20 cellular contexts compared by ENCODE assay signal in the genomic region with DNA sequence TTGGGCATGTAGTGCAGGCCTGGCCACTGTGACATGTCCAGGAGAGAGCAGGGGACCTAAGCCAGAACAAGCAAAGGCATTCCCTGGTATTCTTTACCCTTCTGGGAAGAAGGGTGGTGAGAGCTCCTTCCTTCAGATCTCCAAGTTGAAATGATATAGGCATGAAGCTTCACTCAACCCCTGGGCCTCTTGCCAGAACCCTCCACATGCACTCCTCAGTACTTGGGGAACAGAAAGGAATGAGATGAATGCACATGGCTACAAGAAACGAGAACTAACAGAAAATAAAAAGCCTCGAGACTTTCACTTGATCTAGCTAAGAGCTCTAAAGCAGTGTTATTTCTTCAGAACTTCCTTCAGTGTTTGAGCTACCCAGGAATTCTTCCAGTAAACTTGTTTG.
DNase-seq lines count a peak whose midpoint lies in the region; ATAC-seq and TF ChIP-seq lines count a peak whose summit lies in the region.
"Had no signal": no experiment of that assay in that cellular context is flagged by ENCODE, and none has a peak within 500 bp of the region (broad histone marks: within the 10 kb centered on the region; RNA-seq: fewer than 3 reads in every experiment).

No MANE protein-coding gene starts in this region.

- H3K4me3 ChIP-seq in lower lobe of right lung (no peak overlapping the region), upper lobe of right lung (no peak overlapping the region)
- H3K4me3 ChIP-seq: SJCRH30 had no signal

- no peaks in the 10 kb centered on the region for H3K4me1 Mint-ChIP-seq in WTC11
- H3K4me1 Mint-ChIP-seq: B cell; CD4-positive, CD25-positive, alpha-beta regulatory T cell had no signal

- no peaks in the 10 kb centered on the region for H3K9me3 ChIP-seq in lower lobe of right lung
- H3K9me3 ChIP-seq in upper lobe of right lung: no peaks in the 10 kb centered on the region
- H3K9me3 ChIP-seq: Caco-2 had no signal

- H3K27ac Mint-ChIP-seq in WTC11: peak overlapping the region; percentile 57
- H3K27ac Mint-ChIP-seq: B cell; CD4-positive, CD25-positive, alpha-beta regulatory T cell; HFFc6 had no signal

- H3K27ac ChIP-seq in lower lobe of right lung (no peak overlapping the region), upper lobe of right lung (peak overlapping the region; percentile 17)
- H3K27ac ChIP-seq: SJCRH30 had no signal

- peaks cover 10% of the 10 kb centered on the region; the same call in 1 of the 2 replicates for H3K36me3 Mint-ChIP-seq in WTC11
- H3K36me3 Mint-ChIP-seq: CD4-positive, CD25-positive, alpha-beta regulatory T cell had no signal

- no peak overlapping the region for H3K4me3 Mint-ChIP-seq in WTC11
- H3K4me3 Mint-ChIP-seq: B cell; CD4-positive, CD25-positive, alpha-beta regulatory T cell; HFFc6 had no signal

- intact Hi-C loops in lower lobe of right lung (cut with DNase I) (no loop called here), upper lobe of right lung (cut with DNase I) (no loop called here)

- H3K4me1 ChIP-seq in lower lobe of right lung (no peaks in the 10 kb centered on the region), upper lobe of right lung (no peaks in the 10 kb centered on the region)
- H3K4me1 ChIP-seq: Caco-2, SJCRH30 had no signal

- H3K27me3 ChIP-seq in lower lobe of right lung (ENCODE audit: low read depth) (no peaks in the 10 kb centered on the region), upper lobe of right lung (no peaks in the 10 kb centered on the region)
- H3K27me3 ChIP-seq: SJCRH30 had no signal

- H3K9me3 Mint-ChIP-seq in WTC11: peaks cover 22% of the 10 kb centered on the region
- H3K9me3 Mint-ChIP-seq: HFFc6 had no signal

- POLR2A ChIA-PET in WTC11 (lab: Charles Lee): no interaction called here

- CTCF ChIA-PET in WTC11 (lab: Charles Lee): no interaction called here

- ATAC-seq in WTC11 (no peak), lower lobe of right lung (peak; percentile 49 to 51), upper lobe of right lung (peak; percentile 72)
- ATAC-seq: HepG2 had no signal

- TF ChIP-seq CTCF in WTC11 (IDR thresholded peaks at IDR 0.05) (no peak), lower lobe of right lung (IDR thresholded peaks at IDR 0.05) (no peak), upper lobe of right lung (IDR thresholded peaks at IDR 0.05) (no peak)

- H3K36me3 ChIP-seq in lower lobe of right lung: no peaks in the 10 kb centered on the region
- no peaks in the 10 kb centered on the region for H3K36me3 ChIP-seq in upper lobe of right lung
- H3K36me3 ChIP-seq: SJCRH30 had no signal

- DNase-seq in M059J (ENCODE audit: low read depth) (peak; percentile 5), WTC11 (ENCODE audit: low spot score) (no peak), lower lobe of right lung (peak; percentile 60), upper lobe of right lung (peak; percentile 63), NCI-H748 treated with DMSO at 0.1 percent for 48 hours (lab: John Stamatoyannopoulos, UW) (no peak), NCI-H82 treated with DMSO at 0.1 percent for 48 hours (lab: John Stamatoyannopoulos, UW; ENCODE audit: unreplicated experiment) (no peak), DMS79 (lab: John Stamatoyannopoulos, UW) (no peak)
- DNase-seq: Caco-2; CD4-positive, CD25-positive, alpha-beta regulatory T cell; DMS53; GOT3; HFFc6; KG1; NCI-H1048; NCI-H2029 treated with DMSO at 0.1 percent for 48 hours; NCI-H226; NCI-H526 treated with DMSO at 0.1 percent for 48 hours; SJCRH30 had no signal

- no peaks in the 10 kb centered on the region for H3K27me3 Mint-ChIP-seq in WTC11 (ENCODE audit: low read depth)
- H3K27me3 Mint-ChIP-seq: B cell; CD4-positive, CD25-positive, alpha-beta regulatory T cell had no signal

TF ChIP-seq in WTC11, 78 proteins besides CTCF, POLR2A, EP300 and RAD21:
- TF ChIP-seq RELA (CRISPR knock-in tag; IDR thresholded peaks at IDR 0.05; ENCODE audit: borderline replicate concordance) (no peak), SP1 (CRISPR knock-in tag; conservative IDR thresholded peaks at IDR 0.05) (no peak), SOX15 (CRISPR knock-in tag; IDR thresholded peaks at IDR 0.05) (no peak), SMAD4 (CRISPR knock-in tag; IDR thresholded peaks at IDR 0.05) (no peak), TCF7 (CRISPR knock-in tag; IDR thresholded peaks at IDR 0.05; ENCODE audit: low read depth) (no peak), IRF2 (CRISPR knock-in tag; IDR thresholded peaks at IDR 0.05; ENCODE audit: borderline replicate concordance, low read depth) (no peak), GABPB1 (CRISPR knock-in tag; IDR thresholded peaks at IDR 0.05) (no peak), OVOL2 (CRISPR knock-in tag; IDR thresholded peaks at IDR 0.05; ENCODE audit: borderline replicate concordance) (no peak), NFATC4 (CRISPR knock-in tag; IDR thresholded peaks at IDR 0.05) (no peak), MXD4 (CRISPR knock-in tag; IDR thresholded peaks at IDR 0.05; ENCODE audit: borderline replicate concordance) (no peak)
- TF ChIP-seq, protein P1, sequence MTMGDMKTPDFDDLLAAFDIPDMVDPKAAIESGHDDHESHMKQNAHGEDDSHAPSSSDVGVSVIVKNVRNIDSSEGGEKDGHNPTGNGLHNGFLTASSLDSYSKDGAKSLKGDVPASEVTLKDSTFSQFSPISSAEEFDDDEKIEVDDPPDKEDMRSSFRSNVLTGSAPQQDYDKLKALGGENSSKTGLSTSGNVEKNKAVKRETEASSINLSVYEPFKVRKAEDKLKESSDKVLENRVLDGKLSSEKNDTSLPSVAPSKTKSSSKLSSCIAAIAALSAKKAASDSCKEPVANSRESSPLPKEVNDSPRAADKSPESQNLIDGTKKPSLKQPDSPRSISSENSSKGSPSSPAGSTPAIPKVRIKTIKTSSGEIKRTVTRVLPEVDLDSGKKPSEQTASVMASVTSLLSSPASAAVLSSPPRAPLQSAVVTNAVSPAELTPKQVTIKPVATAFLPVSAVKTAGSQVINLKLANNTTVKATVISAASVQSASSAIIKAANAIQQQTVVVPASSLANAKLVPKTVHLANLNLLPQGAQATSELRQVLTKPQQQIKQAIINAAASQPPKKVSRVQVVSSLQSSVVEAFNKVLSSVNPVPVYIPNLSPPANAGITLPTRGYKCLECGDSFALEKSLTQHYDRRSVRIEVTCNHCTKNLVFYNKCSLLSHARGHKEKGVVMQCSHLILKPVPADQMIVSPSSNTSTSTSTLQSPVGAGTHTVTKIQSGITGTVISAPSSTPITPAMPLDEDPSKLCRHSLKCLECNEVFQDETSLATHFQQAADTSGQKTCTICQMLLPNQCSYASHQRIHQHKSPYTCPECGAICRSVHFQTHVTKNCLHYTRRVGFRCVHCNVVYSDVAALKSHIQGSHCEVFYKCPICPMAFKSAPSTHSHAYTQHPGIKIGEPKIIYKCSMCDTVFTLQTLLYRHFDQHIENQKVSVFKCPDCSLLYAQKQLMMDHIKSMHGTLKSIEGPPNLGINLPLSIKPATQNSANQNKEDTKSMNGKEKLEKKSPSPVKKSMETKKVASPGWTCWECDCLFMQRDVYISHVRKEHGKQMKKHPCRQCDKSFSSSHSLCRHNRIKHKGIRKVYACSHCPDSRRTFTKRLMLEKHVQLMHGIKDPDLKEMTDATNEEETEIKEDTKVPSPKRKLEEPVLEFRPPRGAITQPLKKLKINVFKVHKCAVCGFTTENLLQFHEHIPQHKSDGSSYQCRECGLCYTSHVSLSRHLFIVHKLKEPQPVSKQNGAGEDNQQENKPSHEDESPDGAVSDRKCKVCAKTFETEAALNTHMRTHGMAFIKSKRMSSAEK (CRISPR knock-in tag; IDR thresholded peaks at IDR 0.05; ENCODE audit: borderline replicate concordance): no peak
- TF ChIP-seq, protein P2, sequence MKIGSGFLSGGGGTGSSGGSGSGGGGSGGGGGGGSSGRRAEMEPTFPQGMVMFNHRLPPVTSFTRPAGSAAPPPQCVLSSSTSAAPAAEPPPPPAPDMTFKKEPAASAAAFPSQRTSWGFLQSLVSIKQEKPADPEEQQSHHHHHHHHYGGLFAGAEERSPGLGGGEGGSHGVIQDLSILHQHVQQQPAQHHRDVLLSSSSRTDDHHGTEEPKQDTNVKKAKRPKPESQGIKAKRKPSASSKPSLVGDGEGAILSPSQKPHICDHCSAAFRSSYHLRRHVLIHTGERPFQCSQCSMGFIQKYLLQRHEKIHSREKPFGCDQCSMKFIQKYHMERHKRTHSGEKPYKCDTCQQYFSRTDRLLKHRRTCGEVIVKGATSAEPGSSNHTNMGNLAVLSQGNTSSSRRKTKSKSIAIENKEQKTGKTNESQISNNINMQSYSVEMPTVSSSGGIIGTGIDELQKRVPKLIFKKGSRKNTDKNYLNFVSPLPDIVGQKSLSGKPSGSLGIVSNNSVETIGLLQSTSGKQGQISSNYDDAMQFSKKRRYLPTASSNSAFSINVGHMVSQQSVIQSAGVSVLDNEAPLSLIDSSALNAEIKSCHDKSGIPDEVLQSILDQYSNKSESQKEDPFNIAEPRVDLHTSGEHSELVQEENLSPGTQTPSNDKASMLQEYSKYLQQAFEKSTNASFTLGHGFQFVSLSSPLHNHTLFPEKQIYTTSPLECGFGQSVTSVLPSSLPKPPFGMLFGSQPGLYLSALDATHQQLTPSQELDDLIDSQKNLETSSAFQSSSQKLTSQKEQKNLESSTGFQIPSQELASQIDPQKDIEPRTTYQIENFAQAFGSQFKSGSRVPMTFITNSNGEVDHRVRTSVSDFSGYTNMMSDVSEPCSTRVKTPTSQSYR (CRISPR knock-in tag; IDR thresholded peaks at IDR 0.05): no peak
TF ChIP-seq in WTC11: peak in this region for 0.

Comparison
In these comparisons a context has a peak if more than half of its experiments do, and no peak if none do; other contexts are left out.
1. DNase-seq: peak in M059J (single experiment), lower lobe of right lung (single experiment) and upper lobe of right lung (single experiment); none in WTC11 (single experiment), NCI-H748 treated with DMSO at 0.1 percent for 48 hours (single experiment), NCI-H82 treated with DMSO at 0.1 percent for 48 hours (single experiment) and DMS79 (single experiment).